In genomic region chr9:116115731-116116353, GRCh38 we compare ENCODE assay signal across 25 cellular contexts. TPM values are rescaled to one million over a fixed set of nuclear protein-coding genes. Genes with fewer than 3 reads are reported as not detected.
A peak's percentile ranks its signal among the peaks of the same experiment; 100 is the strongest.
DNase-seq lines count a peak whose midpoint lies in the region; ATAC-seq and TF ChIP-seq lines count a peak whose summit lies in the region.
"Had no signal": no experiment of that assay in that cellular context is flagged by ENCODE, and none has a peak within 500 bp of the region (broad histone marks: within the 10 kb centered on the region; RNA-seq: fewer than 3 reads in every experiment).

No MANE protein-coding gene starts in this region.

- ATAC-seq in thoracic aorta (ENCODE audit: insufficient number of reproducible peaks, low FRiP score, low read depth): peak; percentile 20
- ATAC-seq: heart right ventricle; natural killer cell treated with Interleukin-12 subunit alpha and Interleukin-12 subunit beta and Interleukin-15 and Interleukin-18, amount 100 ng/mL, for 72 hours; T-helper 17 cell had no signal

- no peak overlapping the region for H3K27ac ChIP-seq in thoracic aorta
- H3K27ac ChIP-seq: 22Rv1, dorsolateral prefrontal cortex, heart right ventricle, prostate gland, WERI-Rb-1 had no signal

- H3K9me3 ChIP-seq in thoracic aorta: no peaks in the 10 kb centered on the region
- H3K9me3 ChIP-seq: prostate gland had no signal

- no peak overlapping the region for H3K4me3 ChIP-seq in astrocyte of the cerebellum (ENCODE audit: low read depth, low read length)
- no peak overlapping the region for H3K4me3 ChIP-seq in thoracic aorta
- H3K4me3 ChIP-seq: dorsolateral prefrontal cortex, heart right ventricle, prostate gland had no signal

- H3K36me3 ChIP-seq in thoracic aorta: no peaks in the 10 kb centered on the region
- H3K36me3 ChIP-seq: heart right ventricle, prostate gland, WERI-Rb-1 had no signal

- no peaks in the 10 kb centered on the region for H3K4me1 ChIP-seq in thoracic aorta (ENCODE audit: control insufficient read depth in 1 of 2, low read depth in 2 of 2)
- H3K4me1 ChIP-seq: heart right ventricle, prostate gland had no signal

- in situ Hi-C loops in astrocyte of the cerebellum (cut with HindIII; ENCODE audit: low sequenced_read_pairs): no loop called here

- H3K27me3 ChIP-seq in thoracic aorta (replicated peaks; ENCODE audit: insufficient read depth): no peaks in the 10 kb centered on the region
- H3K27me3 ChIP-seq: heart right ventricle had no signal

- no peak for TF ChIP-seq CTCF in astrocyte of the cerebellum (IDR thresholded peaks at IDR 0.05; ENCODE audit: low read depth, low read length, missing control alignments)
- no peak for TF ChIP-seq CTCF in thoracic aorta (IDR thresholded peaks at IDR 0.05)

- DNase-seq in DMS 273 (lab: John Stamatoyannopoulos, UW; ENCODE audit: unreplicated experiment): peak; percentile 2
- no peak for DNase-seq in DMS 273 treated with DMSO at 0.1 percent for 48 hours (lab: John Stamatoyannopoulos, UW)
- DNase-seq in astrocyte of the cerebellum (ENCODE audit: low read depth): peak; percentile 60
- peak; percentile 45 for DNase-seq in fibroblast of the conjunctiva (ENCODE audit: low read depth)
- DNase-seq in thoracic aorta (ENCODE audit: low spot score): no peak
- DNase-seq in NCI-H1092 (lab: John Stamatoyannopoulos, UW): no peak
- no peak for DNase-seq in putamen (ENCODE audit: low spot score)
- DNase-seq in T-helper 1 cell: no peak
- DNase-seq: activated CD4-positive, alpha-beta T cell treated with anti-CD3 and anti-CD28 coated beads, Interleukin-2, amount 50 U/mL, for 48 hours; activated naive CD4-positive, alpha-beta T cell treated with anti-CD3 and anti-CD28 coated beads, Interleukin-2, amount 10 ng/mL, durations not matched to agents 7 days and 5 days; activated T-cell treated with anti-CD3 and anti-CD28 coated beads, Interleukin-2, amount 50 U/mL, for 24 hours; CD4-positive, alpha-beta T cell; DMS79 treated with DMSO at 0.1 percent for 48 hours; dorsolateral prefrontal cortex; erythroblast; H7; heart right ventricle; kidney; NCI-H2081 treated with DMSO at 0.1 percent for 48 hours; SIG-M5; T-helper 17 cell; WERI-Rb-1 had no signal

RNA-seq across cellular contexts. Expression of gene PAPPA, which starts 37.7 kb away (rescaled TPM):
- total RNA-seq in thoracic aorta: 10 to 100 TPM in 1 of 2 donors, 1 to 10 TPM in 1; 7.4 to 17.4 TPM
- total RNA-seq: natural killer cell treated with Interleukin-12 subunit alpha and Interleukin-12 subunit beta and Interleukin-15 and Interleukin-18, amount 100 ng/mL, for 72 hours had no signal

Comparison
In these comparisons a context has a peak if more than half of its experiments do, and no peak if none do; other contexts are left out.
1. DNase-seq: peak in DMS 273 (single experiment), astrocyte of the cerebellum (single experiment) and fibroblast of the conjunctiva (single experiment); none in DMS 273 treated with DMSO at 0.1 percent for 48 hours (single experiment), thoracic aorta (single experiment), NCI-H1092 (single experiment), putamen (single experiment) and T-helper 1 cell (0 of 5).